Comparison of ENCODE assay signal across 11 cellular contexts in genomic region chr2:27185331-27186026, GRCh38. TPM values are rescaled to one million over a fixed set of nuclear protein-coding genes. Genes with fewer than 3 reads are reported as not detected.
DNase-seq lines count a peak whose midpoint lies in the region; TF ChIP-seq lines count a peak whose summit lies in the region.
"Had no signal": no experiment of that assay in that cellular context is flagged by ENCODE, and none has a peak within 500 bp of the region (broad histone marks: within the 10 kb centered on the region; RNA-seq: fewer than 3 reads in every experiment).

No MANE protein-coding gene starts in this region.

- 19% methylated on average over 6 of the region's 6 CpGs for WGBS in esophagus muscularis mucosa
- WGBS in neuronal stem cell (ENCODE audit: extremely low coverage in 2 of 2, insufficient read length in 2 of 2, insufficient replicate concordance in 1 of 2), 2 donors = no CpG with 5 or more reads among the region's 6 CpGs

- H3K36me3 ChIP-seq in esophagus muscularis mucosa (no peaks in the 10 kb centered on the region), neuronal stem cell (replicated peaks in 1 of 2; ENCODE audit: control insufficient read depth in 2 of 2, insufficient read depth in 2 of 2, low read length in 2 of 2) (no peaks in the 10 kb centered on the region), H7 (replicated peaks; ENCODE audit: control insufficient read depth, insufficient read depth, low read length) (no peaks in the 10 kb centered on the region)

- peak overlapping the region; percentile 11 for H2AFZ ChIP-seq in neuronal stem cell (ENCODE audit: low read length)

- no peak overlapping the region for H3K14ac ChIP-seq in neuronal stem cell (ENCODE audit: low read length)

- no peaks in the 10 kb centered on the region for H3K79me1 ChIP-seq in neuronal stem cell (ENCODE audit: low read depth, low read length)

- no peak overlapping the region for H3K4me3 ChIP-seq in esophagus muscularis mucosa
- no peak overlapping the region for H3K4me3 ChIP-seq in neuronal stem cell (ENCODE audit: low read length in 2 of 2)
- no peak overlapping the region for H3K4me3 ChIP-seq in H7 (ENCODE audit: insufficient read depth, low read depth, low read length)

- no peaks in the 10 kb centered on the region for H3K27me3 ChIP-seq in esophagus muscularis mucosa
- H3K27me3 ChIP-seq in neuronal stem cell (ENCODE audit: control insufficient read depth in 3 of 3, insufficient read depth in 3 of 3, low read depth in 1 of 3, low read length in 3 of 3) = peaks cover 0 to 23% (median 0%) of the 10 kb centered on the region in 3 experiments
- H3K27me3 ChIP-seq in H7 (ENCODE audit: control insufficient read depth, insufficient read depth, low read length) = no peaks in the 10 kb centered on the region

- H3K23ac ChIP-seq in neuronal stem cell (ENCODE audit: low read depth, low read length, poor library complexity) = no peak overlapping the region

- no peak overlapping the region for H3K4ac ChIP-seq in neuronal stem cell (ENCODE audit: low read length)

- H3K4me2 ChIP-seq in neuronal stem cell (ENCODE audit: insufficient read depth, low read length, poor library complexity, severe bottlenecking) = no peak overlapping the region

- DNase-seq in AG20443 (ENCODE audit: low spot score) (peak; percentile 60), NOMO-1 (lab: John Stamatoyannopoulos, UW; ENCODE audit: unreplicated experiment in 2 of 2) (peak; percentile 47 to 86), esophagus muscularis mucosa (ENCODE audit: extremely low spot score) (no peak), neuronal stem cell (ENCODE audit: low spot score) (no peak), H7 (no peak), glomerular visceral epithelial cell (ENCODE audit: extremely low spot score) (no peak), NCI-H524 treated with DMSO at 0.1 percent for 48 hours (lab: John Stamatoyannopoulos, UW) (no peak), T1000 (lab: John Stamatoyannopoulos, UW) (no peak)
- DNase-seq: NCI-H1092 treated with DMSO at 0.1 percent for 48 hours had no signal

- no peak overlapping the region for H3K18ac ChIP-seq in neuronal stem cell (ENCODE audit: low read length)

- H3K9me3 ChIP-seq in esophagus muscularis mucosa (no peaks in the 10 kb centered on the region), neuronal stem cell (replicated peaks in 1 of 2; ENCODE audit: control insufficient read depth in 2 of 2, insufficient read depth in 1 of 2, low read depth in 1 of 2, low read length in 2 of 2) (no peaks in the 10 kb centered on the region)

- H3K27ac ChIP-seq in esophagus muscularis mucosa (replicated peaks in 1 of 4) = peak overlapping the region; percentile 47 to 70 (median 56)
- no peak overlapping the region for H3K27ac ChIP-seq in neuronal stem cell (replicated peaks; ENCODE audit: low read length)

- TF ChIP-seq CTCF in esophagus muscularis mucosa (IDR thresholded peaks at IDR 0.05) = no peak

- H3K9ac ChIP-seq in neuronal stem cell (ENCODE audit: low read depth, low read length, poor library complexity) = no peak overlapping the region

- intact Hi-C loops in esophagus muscularis mucosa (cut with DNase I) = no loop called here

- H2BK5ac ChIP-seq in neuronal stem cell (ENCODE audit: low read length) = no peak overlapping the region

- no peak overlapping the region for H4K8ac ChIP-seq in neuronal stem cell (ENCODE audit: low read depth, low read length)

- TF ChIP-seq POLR2A in esophagus muscularis mucosa (IDR thresholded peaks at IDR 0.05; ENCODE audit: low read depth) = no peak

- no peak overlapping the region for H2BK12ac ChIP-seq in neuronal stem cell (ENCODE audit: low read length)

- H2AK5ac ChIP-seq in neuronal stem cell (ENCODE audit: low read depth, low read length) = no peak overlapping the region

- no peak overlapping the region for H4K91ac ChIP-seq in neuronal stem cell (ENCODE audit: low read depth, low read length, poor library complexity)

- H3K4me1 ChIP-seq in esophagus muscularis mucosa (peaks cover 8 to 21% (median 18%) of the 10 kb centered on the region in 4 donors), neuronal stem cell (ENCODE audit: control insufficient read depth in 2 of 2, insufficient read depth in 1 of 2, low read depth in 1 of 2, low read length in 2 of 2) (no peaks in the 10 kb centered on the region)

- H2BK15ac ChIP-seq in neuronal stem cell (ENCODE audit: low read length) = no peak overlapping the region

- no peak for TF ChIP-seq EP300 in esophagus muscularis mucosa (IDR thresholded peaks at IDR 0.05)

- no peak overlapping the region for H2BK120ac ChIP-seq in neuronal stem cell (ENCODE audit: low read depth, low read length)

RNA-seq across cellular contexts. Expression of gene ATRAID, which starts 26.4 kb away (rescaled TPM):
- 100 to 1,000 TPM; 118 to 143 (median 130) TPM for total RNA-seq in esophagus muscularis mucosa
- 159 TPM for polyA plus RNA-seq in neuronal stem cell (2013, experiment 1 of 2)
- polyA plus RNA-seq in neuronal stem cell (2013, experiment 2 of 2) = 154 TPM
- total RNA-seq in H7 (2014; rRNA removed; shearing (Covaris generic)) = 182 and 203 TPM in 2 replicates

RNA-seq across cellular contexts. Expression of gene SLC5A6, which starts 26.6 kb away (rescaled TPM):
- total RNA-seq in esophagus muscularis mucosa = 10 to 100 TPM in 3 of 4 donors, 1 to 10 TPM in 1; 7.5 to 21.5 (median 13.6) TPM
- 29.5 TPM for polyA plus RNA-seq in neuronal stem cell (2013, experiment 1 of 2)
- polyA plus RNA-seq in neuronal stem cell (2013, experiment 2 of 2) = 28.8 TPM
- 76.2 and 120 TPM in 2 replicates for total RNA-seq in H7 (2014; rRNA removed; shearing (Covaris generic))

RNA-seq across cellular contexts. Expression of gene CAD, which starts 31.7 kb away (rescaled TPM):
- 10 to 100 TPM; 12.4 to 28.3 (median 16.6) TPM for total RNA-seq in esophagus muscularis mucosa
- polyA plus RNA-seq in neuronal stem cell (2013, experiment 1 of 2) = 16.3 TPM
- polyA plus RNA-seq in neuronal stem cell (2013, experiment 2 of 2) = 16.0 TPM
- total RNA-seq in H7 (2014; rRNA removed; shearing (Covaris generic)) = 73.7 and 84.2 TPM in 2 replicates

RNA-seq across cellular contexts. Expression of gene TCF23, which starts 36.7 kb away (rescaled TPM):
- not detected for total RNA-seq in esophagus muscularis mucosa
- polyA plus RNA-seq in neuronal stem cell (2013, experiment 1 of 2) = 0.01 TPM
- not detected for polyA plus RNA-seq in neuronal stem cell (2013, experiment 2 of 2)
- not detected in 2 replicates for total RNA-seq in H7 (2014; rRNA removed; shearing (Covaris generic))
- total RNA-seq: activated CD8-positive, alpha-beta memory T cell treated with anti-CD3 and anti-CD28 coated beads for 36 hours; renal cortical epithelial cell had no signal

RNA-seq across cellular contexts. Expression of gene PRR30, which starts 46.3 kb away (rescaled TPM):
- total RNA-seq in esophagus muscularis mucosa = not detected
- not detected for polyA plus RNA-seq in neuronal stem cell (2013, experiment 1 of 2)
- not detected for polyA plus RNA-seq in neuronal stem cell (2013, experiment 2 of 2)
- not detected in 2 replicates for total RNA-seq in H7 (2014; rRNA removed; shearing (Covaris generic))
- total RNA-seq: activated CD8-positive, alpha-beta memory T cell treated with anti-CD3 and anti-CD28 coated beads for 36 hours; renal cortical epithelial cell had no signal

Comparison
In these comparisons a context has a peak if more than half of its experiments do, and no peak if none do; other contexts are left out.
1. DNase-seq: peak in AG20443 (single experiment) and NOMO-1 (2 of 2); none in esophagus muscularis mucosa (single experiment), neuronal stem cell (single experiment), H7 (single experiment), glomerular visceral epithelial cell (single experiment), NCI-H524 treated with DMSO at 0.1 percent for 48 hours (single experiment) and T1000 (single experiment).